In the genomic region with DNA sequence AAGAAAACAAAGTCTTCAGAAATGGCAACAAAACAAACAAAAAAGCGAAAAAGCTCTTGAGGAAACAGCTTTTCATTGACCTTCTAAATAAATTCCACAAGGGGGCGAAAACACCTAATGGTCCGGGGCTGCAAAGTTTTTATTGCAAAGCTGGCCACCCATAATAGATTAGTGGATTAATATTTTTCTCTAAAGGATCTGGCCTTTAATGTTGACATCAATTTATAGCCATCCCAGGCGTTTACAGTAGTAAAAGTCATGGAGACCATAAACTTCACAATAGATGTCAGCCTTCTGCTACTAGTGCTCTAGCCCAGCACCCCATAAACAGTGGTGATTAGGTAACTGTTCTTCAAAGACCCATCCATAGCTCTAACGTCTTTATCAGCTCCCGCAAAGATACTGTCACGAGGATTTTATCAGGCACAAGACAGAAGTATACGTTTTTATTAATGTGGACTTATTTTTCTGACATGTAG, we compare ENCODE assay signal across 8 cellular contexts. TPM values are rescaled to one million over a fixed set of nuclear protein-coding genes. Genes with fewer than 3 reads are reported as not detected.
DNase-seq lines count a peak whose midpoint lies in the region; ATAC-seq and TF ChIP-seq lines count a peak whose summit lies in the region.

No MANE protein-coding gene starts in this region.

- peaks cover 0 to 4% (median 0%) of the 10 kb centered on the region in 7 donors for H3K9me3 Mint-ChIP-seq in CD4-positive, CD25-positive, alpha-beta regulatory T cell

- H3K27ac ChIP-seq in CD4-positive, CD25-positive, alpha-beta regulatory T cell (ENCODE audit: insufficient read depth, low read length, poor library complexity, severe bottlenecking): peak overlapping the region; percentile 48
- peak overlapping the region; percentile 92 to 99 (median 96) for H3K27ac ChIP-seq in transverse colon

- peak overlapping the region; percentile 81 to 94 (median 89) for H3K27ac Mint-ChIP-seq in CD4-positive, CD25-positive, alpha-beta regulatory T cell

- WGBS in transverse colon (ENCODE audit: low coverage in 1 of 2), 2 donors: 5 to 9% methylated on average over 8 of the region's 8 CpGs

- no peak for TF ChIP-seq POLR2A in transverse colon (IDR thresholded peaks at IDR 0.05)

- peak overlapping the region; percentile 70 to 100 (median 86) for H3K4me3 Mint-ChIP-seq in CD4-positive, CD25-positive, alpha-beta regulatory T cell

- intact Hi-C loops in transverse colon (cut with DNase I; ENCODE audit: low total_unique reads): loop anchor here (10.0 kb wide), 4 partner anchors 105 to 485 kb away; no protein-coding TSS in a partner anchor

- peak overlapping the region; percentile 43 for H3K4me3 ChIP-seq in CD4-positive, CD25-positive, alpha-beta regulatory T cell (ENCODE audit: low read depth, low read length)
- H3K4me3 ChIP-seq in transverse colon: peak overlapping the region in 1 of 4 donors; percentile 87

- H3K9me3 ChIP-seq in CD4-positive, CD25-positive, alpha-beta regulatory T cell (ENCODE audit: control insufficient read depth in 2 of 2, low read length in 2 of 2): no peaks in the 10 kb centered on the region
- H3K9me3 ChIP-seq in transverse colon: no peaks in the 10 kb centered on the region

- TF ChIP-seq EP300 in transverse colon (IDR thresholded peaks at IDR 0.05; ENCODE audit: low read depth): no peak

- H3K4me1 Mint-ChIP-seq in CD4-positive, CD25-positive, alpha-beta regulatory T cell: peaks cover 14 to 40% (median 32%) of the 10 kb centered on the region in 4 donors

- no peak for ATAC-seq in CD4-positive, CD25-positive, alpha-beta regulatory T cell (ENCODE audit: low read depth in 2 of 2)
- ATAC-seq in GM21619 (IDR thresholded peaks at IDR 0.05; ENCODE audit: unreplicated experiment) (no peak), HG02798 (IDR thresholded peaks at IDR 0.05; ENCODE audit: poor library complexity, unreplicated experiment) (no peak)

- peak; percentile 70 to 80 (median 75) for TF ChIP-seq CTCF in transverse colon (IDR thresholded peaks at IDR 0.05)

- no peaks in the 10 kb centered on the region for H3K36me3 ChIP-seq in CD4-positive, CD25-positive, alpha-beta regulatory T cell (ENCODE audit: control insufficient read depth, insufficient read depth, low read length)
- peaks cover 0 to 10% (median 7%) of the 10 kb centered on the region in 4 donors for H3K36me3 ChIP-seq in transverse colon

- no peaks in the 10 kb centered on the region for H3K27me3 ChIP-seq in CD4-positive, CD25-positive, alpha-beta regulatory T cell (ENCODE audit: control insufficient read depth, insufficient read depth, low read length)
- no peaks in the 10 kb centered on the region for H3K27me3 ChIP-seq in transverse colon

- peaks cover 32% of the 10 kb centered on the region for H3K4me1 ChIP-seq in CD4-positive, CD25-positive, alpha-beta regulatory T cell (ENCODE audit: control insufficient read depth, insufficient read depth, low read length, poor library complexity, severe bottlenecking)
- peaks cover 7 to 31% (median 23%) of the 10 kb centered on the region in 4 donors for H3K4me1 ChIP-seq in transverse colon

- peaks cover 15% of the 10 kb centered on the region for H3K36me3 Mint-ChIP-seq in CD4-positive, CD25-positive, alpha-beta regulatory T cell

- peak in 2 of 3 donors; percentile 53 to 65 for DNase-seq in CD4-positive, CD25-positive, alpha-beta regulatory T cell
- DNase-seq in H4 (ENCODE audit: low spot score) (peak; percentile 24), NOMO-1 treated with DMSO at 0.1 percent for 48 hours (lab: John Stamatoyannopoulos, UW; ENCODE audit: unreplicated experiment) (peak; percentile 72), brain pericyte (ENCODE audit: low read depth, low spot score) (peak; percentile 38), left kidney (ENCODE audit: low read depth, low spot score) (peak; percentile 75), transverse colon (no peak)

- peaks cover 6% of the 10 kb centered on the region for H3K27me3 Mint-ChIP-seq in CD4-positive, CD25-positive, alpha-beta regulatory T cell

- in situ Hi-C loops in transverse colon (cut with MboI; ENCODE audit: low pct_ligation_motif_present in 1 of 4, low pct_unique_long_range_greater_than_20kb in 1 of 4, low sequenced_read_pairs in 3 of 4): loop anchor here (5.0 to 25.0 kb wide), 11 partner anchors 132 to 557 kb away; no protein-coding TSS in a partner anchor

RNA-seq across cellular contexts. Expression of a gene that starts 4.8 kb away (rescaled TPM):
- 151 TPM for total RNA-seq in CD4-positive, CD25-positive, alpha-beta regulatory T cell
- 10 to 100 TPM; 30.6 to 39.9 (median 38.4) TPM for polyA plus RNA-seq in CD4-positive, CD25-positive, alpha-beta regulatory T cell
- total RNA-seq in H4 (2014; rRNA removed; shearing (Covaris generic)): 28.1 and 31.2 TPM in 2 replicates
- total RNA-seq in transverse colon: 100 to 1,000 TPM in 2 of 4 donors, 10 to 100 TPM in 2; 66.6 to 116 (median 102) TPM
